10 cellular contexts compared by ENCODE assay signal in the genomic region with DNA sequence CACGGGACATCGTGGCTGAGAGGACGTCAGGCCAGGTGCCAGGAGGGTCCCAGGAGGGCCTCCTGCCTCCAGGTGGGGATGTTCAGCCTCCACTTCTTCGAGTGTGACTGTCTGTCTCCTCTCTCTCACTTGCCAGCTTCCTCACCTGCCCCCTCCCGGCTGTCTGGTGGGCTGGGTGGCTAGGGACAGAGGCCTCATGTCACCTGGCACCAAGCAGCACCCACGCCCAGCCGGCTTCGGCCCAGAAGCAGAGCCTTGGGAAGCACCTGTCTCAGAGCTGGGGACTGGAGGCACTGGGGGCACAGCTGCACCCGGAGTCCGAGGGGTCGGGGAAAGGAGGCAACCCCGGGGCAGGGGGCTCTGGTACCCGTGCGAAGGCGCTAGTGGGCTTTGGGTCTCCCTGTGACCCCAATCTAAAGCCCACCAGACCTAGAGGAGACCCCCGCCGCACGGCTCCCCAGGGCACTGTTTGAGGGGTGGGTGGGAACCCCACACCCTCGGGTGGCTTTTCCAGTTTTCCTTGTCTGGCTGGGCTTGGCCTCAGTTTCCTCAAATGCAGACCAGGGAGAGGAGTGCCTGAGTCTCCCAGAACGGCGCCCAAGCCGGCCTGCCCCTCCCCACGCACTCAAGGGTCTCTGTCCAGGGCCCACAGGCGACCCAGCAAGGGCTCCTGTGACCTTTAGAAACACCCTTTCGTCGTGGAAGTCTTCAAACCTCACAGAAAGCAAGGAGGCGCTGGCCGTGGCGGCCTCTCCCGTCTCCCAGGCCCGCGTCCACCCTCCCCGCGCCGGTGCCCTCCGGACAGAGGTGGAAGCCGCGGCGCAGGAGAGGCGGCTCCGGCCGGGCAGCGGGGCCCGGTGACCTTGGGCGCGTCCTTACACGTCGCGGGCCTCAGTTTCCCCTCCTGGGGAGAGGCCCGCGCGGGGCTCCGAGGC. TPM values are rescaled to one million over a fixed set of nuclear protein-coding genes. Genes with fewer than 3 reads are reported as not detected.
DNase-seq lines count a peak whose midpoint lies in the region; ATAC-seq, FAIRE-seq and TF ChIP-seq lines count a peak whose summit lies in the region.
"Had no signal": no experiment of that assay in that cellular context is flagged by ENCODE, and none has a peak within 500 bp of the region (broad histone marks: within the 10 kb centered on the region; RNA-seq: fewer than 3 reads in every experiment).

No MANE protein-coding gene starts in this region.

- H3K4me3 ChIP-seq in HUES48 (ENCODE audit: low read depth, low read length): peak overlapping the region; percentile 46; the same call in 1 of the 2 replicates
- no peak overlapping the region for H3K4me3 ChIP-seq in keratinocyte (ENCODE audit: control insufficient read depth in 2 of 3, extremely low read depth in 1 of 3, insufficient read depth in 2 of 3, low read depth in 1 of 3, low read length in 3 of 3)
- H3K4me3 ChIP-seq: pancreas had no signal

- POLR2A ChIA-PET in CD4-positive, alpha-beta T cell (lab: Charles Lee): no interaction called here

- peaks cover 15% of the 10 kb centered on the region for H4K20me1 ChIP-seq in keratinocyte (ENCODE audit: control insufficient read depth, extremely low read depth, insufficient read depth, low read length)

- peak overlapping the region; percentile 45 for H3K4me3 Mint-ChIP-seq in CD4-positive, alpha-beta T cell

- H3K9me1 ChIP-seq in keratinocyte (ENCODE audit: control insufficient read depth, extremely low read depth, insufficient read depth, low read length): no peaks in the 10 kb centered on the region

- H3K27ac ChIP-seq in CD4-positive, alpha-beta T cell (ENCODE audit: low read depth, low read length): no peak overlapping the region
- H3K27ac ChIP-seq in HUES48 (ENCODE audit: low read depth, low read length) (no peak overlapping the region), keratinocyte (ENCODE audit: control insufficient read depth, insufficient read depth, low read length) (no peak overlapping the region)
- H3K27ac ChIP-seq: epithelial cell of prostate, pancreas had no signal

- TF ChIP-seq CTCF in CD4-positive, alpha-beta T cell (IDR thresholded peaks at IDR 0.05): no peak
- TF ChIP-seq CTCF in keratinocyte (optimal IDR thresholded peaks at IDR 0.05 in 1 of 3, IDR thresholded peaks at IDR 0.05 in 1 of 3, conservative IDR thresholded peaks at IDR 0.05 in 1 of 3; ENCODE audit: extremely low read depth in 1 of 3, insufficient read depth in 2 of 3, low read length in 3 of 3): peak in 1 of 3 experiments; percentile 25
- TF ChIP-seq CTCF in GM13976 (IDR thresholded peaks at IDR 0.05; ENCODE audit: borderline replicate concordance, control extremely low read depth, extremely low read depth, insufficient read depth, missing control alignments): no peak

- H3K79me2 ChIP-seq in keratinocyte (ENCODE audit: control insufficient read depth, insufficient read depth, low read length): no peaks in the 10 kb centered on the region

- H3K4me1 ChIP-seq in HUES48 (ENCODE audit: control insufficient read depth, insufficient read depth, low read length): no peaks in the 10 kb centered on the region
- H3K4me1 ChIP-seq in keratinocyte (ENCODE audit: control insufficient read depth, extremely low read depth, insufficient read depth, low read length): peaks cover 8% of the 10 kb centered on the region

- H3K36me3 ChIP-seq in HUES48 (ENCODE audit: control insufficient read depth, insufficient read depth, low read length) (no peaks in the 10 kb centered on the region), keratinocyte (ENCODE audit: control insufficient read depth in 2 of 2, extremely low read depth in 1 of 2, insufficient read depth in 2 of 2, low read length in 2 of 2) (no peaks in the 10 kb centered on the region)
- H3K36me3 ChIP-seq: pancreas had no signal

- ATAC-seq in CD4-positive, alpha-beta T cell (ENCODE audit: poor library complexity): no peak

- H3K27me3 Mint-ChIP-seq in CD4-positive, alpha-beta T cell: peaks cover 26% of the 10 kb centered on the region

- no peak overlapping the region for H3K9ac ChIP-seq in HUES48 (ENCODE audit: low read depth, low read length)
- H3K9ac ChIP-seq in keratinocyte (ENCODE audit: control insufficient read depth, extremely low read depth, insufficient read depth, low read length): no peak overlapping the region

- no peaks in the 10 kb centered on the region for H3K9me3 Mint-ChIP-seq in CD4-positive, alpha-beta T cell

- no peak for DNase-seq in CD4-positive, alpha-beta T cell
- DNase-seq in SK-N-DZ (ENCODE audit: low spot score): peak; percentile 55
- DNase-seq in keratinocyte (ENCODE audit: low read depth, low spot score): no peak
- no peak for DNase-seq in stimulated activated CD4-positive, alpha-beta T cell treated with anti-CD3 and anti-CD28 coated beads, Interleukin-2, amount 100 ng/mL, for 48 hours
- no peak for DNase-seq in activated CD4-positive, CD25-positive, alpha-beta regulatory T cell (lab: John Stamatoyannopoulos, UW)
- no peak for DNase-seq in GDM1 (lab: John Stamatoyannopoulos, UW)
- DNase-seq in GM13976 (ENCODE audit: low spot score): no peak

- peak overlapping the region; percentile 32 for H3K4me2 ChIP-seq in keratinocyte (ENCODE audit: control insufficient read depth, extremely low read depth, insufficient read depth, low read depth, low read length)

- dilution Hi-C loops in keratinocyte (cut with MboI; ENCODE audit: extremely low pct_ligation_motif_present, low sequenced_read_pairs): no loop called here

- H3K9me3 ChIP-seq in CD4-positive, alpha-beta T cell (ENCODE audit: control insufficient read depth, low read length): no peaks in the 10 kb centered on the region
- H3K9me3 ChIP-seq in HUES48 (ENCODE audit: control insufficient read depth, insufficient read depth, low read length) (no peaks in the 10 kb centered on the region), keratinocyte (ENCODE audit: control insufficient read depth, low read depth, low read length) (no peaks in the 10 kb centered on the region)
- H3K9me3 ChIP-seq: pancreas had no signal

- H3K27ac Mint-ChIP-seq in CD4-positive, alpha-beta T cell: no peak overlapping the region

- H3K4me1 Mint-ChIP-seq in CD4-positive, alpha-beta T cell (ENCODE audit: low read depth): peaks cover 5% of the 10 kb centered on the region

- intact Hi-C loops in CD4-positive, alpha-beta T cell (cut with DNase I, micrococcal nuclease): loop anchor here in 1 of 2 experiments (1.0 to 5.0 kb wide), 2 partner anchors 22 to 73 kb away; partner anchors contain the start of gene RNF126

- CTCF ChIA-PET in CD4-positive, alpha-beta T cell (lab: Charles Lee): interaction anchor here (0.6 to 1.8 kb wide), 3 partner anchors 78 to 145 kb away, joined by 3 to 6 read pairs (median 3); no protein-coding TSS in a partner anchor

- no peak for FAIRE-seq in keratinocyte (lab: Jason Lieb, UNC)
- FAIRE-seq: pancreas had no signal

- in situ Hi-C loops in GM13976 (cut with MboI; ENCODE audit: low sequenced_read_pairs, unreplicated experiment): loop anchor here (25.0 kb wide), 1 partner anchor 148 kb away; no protein-coding TSS in a partner anchor

- no peaks in the 10 kb centered on the region for H3K36me3 Mint-ChIP-seq in CD4-positive, alpha-beta T cell (ENCODE audit: low read depth)

- H3K27me3 ChIP-seq in CD4-positive, alpha-beta T cell (ENCODE audit: control insufficient read depth, insufficient read depth, low read length): peaks cover 30% of the 10 kb centered on the region
- H3K27me3 ChIP-seq in HUES48 (ENCODE audit: control insufficient read depth, insufficient read depth, low read length): peaks cover 30% of the 10 kb centered on the region
- peaks cover 43% of the 10 kb centered on the region for H3K27me3 ChIP-seq in keratinocyte (ENCODE audit: control insufficient read depth, extremely low read depth, insufficient read depth, low read length)

- no peak overlapping the region for H2AFZ ChIP-seq in keratinocyte (ENCODE audit: control insufficient read depth, low read length)

RNA-seq across cellular contexts. Expression of gene HCN2, which starts 0.7 kb away (rescaled TPM):
- 1 to 10 TPM; 2.1 TPM for total RNA-seq in CD4-positive, alpha-beta T cell
- polyA plus RNA-seq in SK-N-DZ (2014; cell fraction: cytosol; rRNA removed): 2.9 and 3.2 TPM in 2 replicates
- 3.0 and 5.0 TPM in 2 replicates for polyA plus RNA-seq in SK-N-DZ (2014; cell fraction: nucleus; rRNA removed)
- polyA plus RNA-seq in keratinocyte: 0.13 to 0.56 TPM (median 0.26 TPM) in 3 replicates
- 0.22 TPM for polyA plus RNA-seq in keratinocyte (2011; ENCODE audit: low read depth)
- 0.57 and 1.0 TPM in 2 replicates for polyA plus RNA-seq in keratinocyte (2011; cell fraction: cytosol; rRNA removed)
- polyA plus RNA-seq in keratinocyte (2011; cell fraction: nucleus; rRNA removed): 0.59 and 0.64 TPM in 2 replicates
- 0.55 and 1.2 TPM in 2 replicates for polyA plus RNA-seq in keratinocyte (2012; ENCODE audit: low replicate concordance)
- polyA minus RNA-seq in keratinocyte: 0.64 to 4.5 TPM (median 2.6 TPM) in 3 replicates
- 1.9 TPM for polyA minus RNA-seq in keratinocyte (2011; cell fraction: cytosol; rRNA and poly(A)+ RNA removed)
- 0.63 and 1.3 TPM in 2 replicates for polyA minus RNA-seq in keratinocyte (2011; cell fraction: nucleus; rRNA and poly(A)+ RNA removed)

RNA-seq across cellular contexts. Expression of gene BSG, which starts 16.6 kb away (rescaled TPM):
- total RNA-seq in CD4-positive, alpha-beta T cell: 10 to 100 TPM; 68.7 to 71.6 TPM
- 842 and 849 TPM in 2 replicates for polyA plus RNA-seq in SK-N-DZ (2014; cell fraction: cytosol; rRNA removed)
- 345 and 387 TPM in 2 replicates for polyA plus RNA-seq in SK-N-DZ (2014; cell fraction: nucleus; rRNA removed)
- 388 to 552 TPM (median 537 TPM) in 3 replicates for polyA plus RNA-seq in keratinocyte
- polyA plus RNA-seq in keratinocyte (2011; ENCODE audit: low read depth): 171 TPM
- 298 and 480 TPM in 2 replicates for polyA plus RNA-seq in keratinocyte (2011; cell fraction: cytosol; rRNA removed)
- 577 and 747 TPM in 2 replicates for polyA plus RNA-seq in keratinocyte (2011; cell fraction: nucleus; rRNA removed)
- polyA plus RNA-seq in keratinocyte (2012; ENCODE audit: low replicate concordance): 376 and 679 TPM in 2 replicates
- polyA minus RNA-seq in keratinocyte: 280 to 493 TPM (median 484 TPM) in 3 replicates
- polyA minus RNA-seq in keratinocyte (2011; cell fraction: cytosol; rRNA and poly(A)+ RNA removed): 889 TPM
- polyA minus RNA-seq in keratinocyte (2011; cell fraction: nucleus; rRNA and poly(A)+ RNA removed): 533 and 629 TPM in 2 replicates

RNA-seq across cellular contexts. Expression of gene POLRMT, which starts 44.3 kb away (rescaled TPM):
- 10 to 100 TPM; 54.4 to 56.2 TPM for total RNA-seq in CD4-positive, alpha-beta T cell
- 49.8 and 61.6 TPM in 2 replicates for polyA plus RNA-seq in SK-N-DZ (2014; cell fraction: cytosol; rRNA removed)
- polyA plus RNA-seq in SK-N-DZ (2014; cell fraction: nucleus; rRNA removed): 285 and 379 TPM in 2 replicates
- 20.9 to 53.6 TPM (median 33.3 TPM) in 3 replicates for polyA plus RNA-seq in keratinocyte
- 32.1 TPM for polyA plus RNA-seq in keratinocyte (2011; ENCODE audit: low read depth)
- 12.6 and 19.6 TPM in 2 replicates for polyA plus RNA-seq in keratinocyte (2011; cell fraction: cytosol; rRNA removed)
- polyA plus RNA-seq in keratinocyte (2011; cell fraction: nucleus; rRNA removed): 47.6 and 72.8 TPM in 2 replicates
- 50.1 and 59.7 TPM in 2 replicates for polyA plus RNA-seq in keratinocyte (2012; ENCODE audit: low replicate concordance)
- polyA minus RNA-seq in keratinocyte: 74.0 to 142 TPM (median 140 TPM) in 3 replicates
- polyA minus RNA-seq in keratinocyte (2011; cell fraction: cytosol; rRNA and poly(A)+ RNA removed): 90.4 TPM
- polyA minus RNA-seq in keratinocyte (2011; cell fraction: nucleus; rRNA and poly(A)+ RNA removed): 40.7 and 57.9 TPM in 2 replicates

RNA-seq across cellular contexts. Expression of gene GZMM, which starts 45.2 kb away (rescaled TPM):
- total RNA-seq in CD4-positive, alpha-beta T cell: 10 to 100 TPM; 41.6 to 46.3 TPM
- polyA plus RNA-seq in SK-N-DZ (2014; cell fraction: cytosol; rRNA removed): not detected in 2 replicates
- polyA plus RNA-seq in SK-N-DZ (2014; cell fraction: nucleus; rRNA removed): 0.89 TPM in 1 of 2 replicates, not detected in the other
- not detected in 3 replicates for polyA plus RNA-seq in keratinocyte
- not detected for polyA plus RNA-seq in keratinocyte (2011; ENCODE audit: low read depth)
- not detected in 2 replicates for polyA plus RNA-seq in keratinocyte (2011; cell fraction: cytosol; rRNA removed)
- polyA plus RNA-seq in keratinocyte (2011; cell fraction: nucleus; rRNA removed): not detected in 2 replicates
- polyA plus RNA-seq in keratinocyte (2012; ENCODE audit: low replicate concordance): 0.31 TPM in 1 of 2 replicates, not detected in the other
- polyA minus RNA-seq in keratinocyte: not detected in 3 replicates
- polyA minus RNA-seq in keratinocyte (2011; cell fraction: cytosol; rRNA and poly(A)+ RNA removed): not detected
- not detected in 2 replicates for polyA minus RNA-seq in keratinocyte (2011; cell fraction: nucleus; rRNA and poly(A)+ RNA removed)

RNA-seq across cellular contexts. Expression of gene FGF22, which starts 50.7 kb away (rescaled TPM):
- total RNA-seq in CD4-positive, alpha-beta T cell: under 1 TPM; 0.42 to 0.49 TPM
- 1.8 TPM in 1 of 2 replicates, not detected in the other for polyA plus RNA-seq in SK-N-DZ (2014; cell fraction: cytosol; rRNA removed)
- 1.5 and 3.3 TPM in 2 replicates for polyA plus RNA-seq in SK-N-DZ (2014; cell fraction: nucleus; rRNA removed)
- polyA plus RNA-seq in keratinocyte: 0.05 TPM in 1 of 3 replicates, not detected in the others
- polyA plus RNA-seq in keratinocyte (2011; ENCODE audit: low read depth): 1.0 TPM
- not detected in 2 replicates for polyA plus RNA-seq in keratinocyte (2011; cell fraction: cytosol; rRNA removed)
- 0.13 and 0.17 TPM in 2 replicates for polyA plus RNA-seq in keratinocyte (2011; cell fraction: nucleus; rRNA removed)
- polyA plus RNA-seq in keratinocyte (2012; ENCODE audit: low replicate concordance): 0.76 TPM in 1 of 2 replicates, not detected in the other
- not detected in 3 replicates for polyA minus RNA-seq in keratinocyte
- polyA minus RNA-seq in keratinocyte (2011; cell fraction: cytosol; rRNA and poly(A)+ RNA removed): not detected
- not detected in 2 replicates for polyA minus RNA-seq in keratinocyte (2011; cell fraction: nucleus; rRNA and poly(A)+ RNA removed)
